26 cellular contexts compared by ENCODE assay signal in genomic region chr5:4901305-4901751, GRCh38.
"Had no signal": no experiment of that assay in that cellular context is flagged by ENCODE, and none has a peak within 500 bp of the region (broad histone marks: within the 10 kb centered on the region; RNA-seq: fewer than 3 reads in every experiment).

No MANE protein-coding gene starts in this region.

- H3K27me3 Mint-ChIP-seq: natural killer cell treated with Interleukin-12 subunit alpha and Interleukin-12 subunit beta and Interleukin-15 and Interleukin-18, amount 100 ng/mL, for 72 hours; stimulated activated memory B cell treated with anti-CD40 and anti-IgM and Interleukin-4, amounts not matched to agents 10 μg/mL and 1 μg/mL and 100 μg/mL, for 72 hours had no signal

- H3K4me3 Mint-ChIP-seq: mesothelial cell of epicardium; naive B cell; natural killer cell treated with Interleukin-12 subunit alpha and Interleukin-12 subunit beta and Interleukin-15 and Interleukin-18, amount 100 ng/mL, for 72 hours; stimulated activated memory B cell treated with anti-CD40 and anti-IgM and Interleukin-4, amounts not matched to agents 10 μg/mL and 1 μg/mL and 100 μg/mL, for 72 hours had no signal

- H3K27ac Mint-ChIP-seq: mesothelial cell of epicardium; naive B cell; natural killer cell treated with Interleukin-12 subunit alpha and Interleukin-12 subunit beta and Interleukin-15 and Interleukin-18, amount 100 ng/mL, for 72 hours; progenitor cell of endocrine pancreas; stimulated activated memory B cell treated with anti-CD40 and anti-IgM and Interleukin-4, amounts not matched to agents 10 μg/mL and 1 μg/mL and 100 μg/mL, for 72 hours had no signal

- H3K4me1 Mint-ChIP-seq: naive B cell; stimulated activated memory B cell treated with anti-CD40 and anti-IgM and Interleukin-4, amounts not matched to agents 10 μg/mL and 1 μg/mL and 100 μg/mL, for 72 hours had no signal

- H3K27ac ChIP-seq: coronary artery, esophagus muscularis mucosa, foreskin keratinocyte, gastroesophageal sphincter, left lung, parathyroid adenoma, right atrium auricular region, spleen, thoracic aorta, tibial nerve, vagina had no signal

- H3K36me3 Mint-ChIP-seq: mesothelial cell of epicardium; naive B cell; natural killer cell treated with Interleukin-12 subunit alpha and Interleukin-12 subunit beta and Interleukin-15 and Interleukin-18, amount 100 ng/mL, for 72 hours; stimulated activated memory B cell treated with anti-CD40 and anti-IgM and Interleukin-4, amounts not matched to agents 10 μg/mL and 1 μg/mL and 100 μg/mL, for 72 hours had no signal

- H3K9me3 Mint-ChIP-seq: mesothelial cell of epicardium; stimulated activated memory B cell treated with anti-CD40 and anti-IgM and Interleukin-4, amounts not matched to agents 10 μg/mL and 1 μg/mL and 100 μg/mL, for 72 hours had no signal

- H3K4me3 ChIP-seq: coronary artery, esophagus muscularis mucosa, gastroesophageal sphincter, heart left ventricle, left lung, mucosa of descending colon, right atrium auricular region, spleen, thoracic aorta, tibial nerve, vagina had no signal

- DNase-seq: dermis blood vessel endothelial cell; effector memory CD4-positive, alpha-beta T cell; foreskin keratinocyte; heart left ventricle; hippocampal formation; left cardiac atrium; left lung; mesenchymal stem cell; mucosa of descending colon; naive B cell; occipital lobe; spleen; stimulated activated CD4-positive, alpha-beta T cell treated with anti-CD3 and anti-CD28 coated beads, Interleukin-4, amount 100 ng/mL, for 4 hours; stimulated activated naive CD8-positive, alpha-beta T cell treated with anti-CD3 and anti-CD28 coated beads, Interleukin-15, Interleukin-2, amounts not matched to agents 100 U/mL and 50 U/mL, for 24 hours had no signal

- H3K4me1 ChIP-seq: foreskin keratinocyte, gastroesophageal sphincter, left lung, parathyroid adenoma, spleen, vagina had no signal

- H3K27me3 ChIP-seq: foreskin keratinocyte, left lung, right atrium auricular region, tibial nerve, vagina had no signal

- H3K9me3 ChIP-seq: esophagus muscularis mucosa, gastroesophageal sphincter, heart left ventricle, left lung, mucosa of descending colon, right atrium auricular region, spleen, thoracic aorta, tibial nerve, vagina had no signal

- H3K36me3 ChIP-seq: esophagus muscularis mucosa, gastroesophageal sphincter, heart left ventricle, left lung, right atrium auricular region, spleen, thoracic aorta, tibial nerve, vagina had no signal

- ATAC-seq: foreskin keratinocyte; gastroesophageal sphincter; heart left ventricle; left cardiac atrium; left lung; mucosa of descending colon; natural killer cell treated with Interleukin-12 subunit alpha and Interleukin-12 subunit beta and Interleukin-15 and Interleukin-18, amount 100 ng/mL, for 72 hours; stimulated activated memory B cell treated with anti-CD40 and anti-IgM and Interleukin-4, amounts not matched to agents 10 μg/mL and 1 μg/mL and 100 μg/mL, for 72 hours; stimulated activated naive CD8-positive, alpha-beta T cell treated with anti-CD3 and anti-CD28 coated beads, Interleukin-15, Interleukin-2, amounts not matched to agents 100 U/mL and 50 U/mL, for 24 hours had no signal
